17 cellular contexts compared by ENCODE assay signal in genomic region chr6:21265264-21266044, GRCh38.
DNase-seq lines count a peak whose midpoint lies in the region; ATAC-seq and TF ChIP-seq lines count a peak whose summit lies in the region.
"Had no signal": no experiment of that assay in that cellular context is flagged by ENCODE, and none has a peak within 500 bp of the region (broad histone marks: within the 10 kb centered on the region; RNA-seq: fewer than 3 reads in every experiment).

No MANE protein-coding gene starts in this region.

- H3K36me3 ChIP-seq in body of pancreas (replicated peaks in 1 of 2; ENCODE audit: insufficient read depth in 1 of 2, low read depth in 2 of 2): no peaks in the 10 kb centered on the region
- H3K36me3 ChIP-seq: thoracic aorta had no signal

- no peak for TF ChIP-seq POLR2A in body of pancreas (IDR thresholded peaks at IDR 0.05)

- no peaks in the 10 kb centered on the region for H3K4me1 ChIP-seq in body of pancreas

- no peak for DNase-seq in activated CD4-positive, CD25-positive, alpha-beta regulatory T cell (lab: John Stamatoyannopoulos, UW)
- peak; percentile 29 to 37 for DNase-seq in activated T-cell treated with anti-CD3 and anti-CD28 coated beads, Interleukin-2, amount 50 U/mL, for 48 hours
- DNase-seq in non-pigmented ciliary epithelial cell (ENCODE audit: low read depth) (peak; percentile 35), body of pancreas (no peak)
- DNase-seq: 8988T; left ventricle myocardium superior; naive thymus-derived CD8-positive, alpha-beta T cell; NCI-H2081 treated with DMSO at 0.1 percent for 48 hours had no signal

- ATAC-seq in activated CD4-positive, CD25-positive, alpha-beta regulatory T cell treated with anti-CD3 and anti-CD28 coated beads, Interleukin-2, amount 50 U/mL, for 24 hours: peak; percentile 85 to 87
- ATAC-seq in HG02610 (IDR thresholded peaks at IDR 0.05; ENCODE audit: unreplicated experiment) (peak; percentile 73), GM21447 (IDR thresholded peaks at IDR 0.05; ENCODE audit: unreplicated experiment) (no peak), GM18867 (IDR thresholded peaks at IDR 0.05; ENCODE audit: unreplicated experiment) (no peak), body of pancreas (no peak)
- ATAC-seq: left ventricle myocardium superior; naive thymus-derived CD8-positive, alpha-beta T cell; sciatic nerve; WTC11 had no signal

- WGBS in body of pancreas, 2 donors: 75 to 77% methylated on average over 4 of the region's 4 CpGs

- H3K4me3 ChIP-seq in body of pancreas: no peak overlapping the region
- H3K4me3 ChIP-seq: hepatocyte, SK-N-MC, thoracic aorta had no signal

- no peak for TF ChIP-seq CTCF in body of pancreas (IDR thresholded peaks at IDR 0.05)

- H3K27ac ChIP-seq in body of pancreas: no peak overlapping the region
- H3K27ac ChIP-seq: hepatocyte, SK-N-MC, thoracic aorta had no signal

- no peaks in the 10 kb centered on the region for H3K9me3 ChIP-seq in body of pancreas
- H3K9me3 ChIP-seq: thoracic aorta had no signal

- no peaks in the 10 kb centered on the region for H3K27me3 ChIP-seq in body of pancreas
- H3K27me3 ChIP-seq: hepatocyte had no signal

- intact Hi-C loops in body of pancreas (cut with DNase I): no loop called here

Comparison
In these comparisons a context has a peak if more than half of its experiments do, and no peak if none do; other contexts are left out.
1. ATAC-seq: peak in activated CD4-positive, CD25-positive, alpha-beta regulatory T cell treated with anti-CD3 and anti-CD28 coated beads, Interleukin-2, amount 50 U/mL, for 24 hours (2 of 2) and HG02610 (single experiment); none in GM21447 (single experiment), GM18867 (single experiment) and body of pancreas (single experiment).
2. DNase-seq: peak in activated T-cell treated with anti-CD3 and anti-CD28 coated beads, Interleukin-2, amount 50 U/mL, for 48 hours (2 of 2) and non-pigmented ciliary epithelial cell (single experiment); none in activated CD4-positive, CD25-positive, alpha-beta regulatory T cell (0 of 4) and body of pancreas (0 of 4).